ENCODE assay signal across 1 cellular context in the genomic region with DNA sequence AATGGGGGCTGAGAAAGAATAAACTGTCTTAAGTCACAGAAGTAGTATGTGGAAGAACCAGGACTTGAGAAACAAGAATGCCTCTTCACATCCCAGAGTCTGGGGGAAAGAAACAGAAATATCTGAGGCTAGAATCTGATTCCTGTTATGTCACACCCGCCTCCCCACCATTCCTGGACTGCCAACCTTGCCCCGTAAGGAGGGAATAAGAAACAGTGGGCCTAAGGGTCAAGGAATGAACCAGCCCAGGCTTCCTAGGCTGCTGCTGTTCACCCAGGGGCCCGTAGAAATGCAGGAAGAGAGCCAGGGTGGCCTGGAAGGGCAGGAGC.
TF ChIP-seq lines count a peak whose summit lies in the region.

No MANE protein-coding gene starts in this region.

TF ChIP-seq in SK-N-SH treated with all-trans-retinoic acid at 6 μM for 48 hours, 23 proteins besides CTCF, POLR2A, EP300 and RAD21 (continued from another document):
- TF ChIP-seq TSHZ2 (CRISPR knock-in tag; IDR thresholded peaks at IDR 0.05) = no peak
- TF ChIP-seq ZNF70 (CRISPR knock-in tag; IDR thresholded peaks at IDR 0.05) = no peak
TF ChIP-seq in SK-N-SH treated with all-trans-retinoic acid at 6 μM for 48 hours: peak in this region for 0.
